9 cellular contexts compared by ENCODE assay signal in genomic region chr5:72109051-72109411, GRCh38. TPM values are rescaled to one million over a fixed set of nuclear protein-coding genes. Genes with fewer than 3 reads are reported as not detected.
DNase-seq lines count a peak whose midpoint lies in the region; ATAC-seq and TF ChIP-seq lines count a peak whose summit lies in the region.
"Had no signal": no experiment of that assay in that cellular context is flagged by ENCODE, and none has a peak within 500 bp of the region (broad histone marks: within the 10 kb centered on the region; RNA-seq: fewer than 3 reads in every experiment).

No MANE protein-coding gene starts in this region.

- TF ChIP-seq CTCF in BE2C (IDR thresholded peaks at IDR 0.05; ENCODE audit: low read depth, low read length): no peak
- TF ChIP-seq CTCF in OCI-LY7 (conservative IDR thresholded peaks at IDR 0.05; ENCODE audit: low read length): no peak
- TF ChIP-seq CTCF in endodermal cell (conservative IDR thresholded peaks at IDR 0.05): no peak

- CTCF ChIA-PET in OCI-LY7 (lab: Charles Lee; ENCODE audit: unreplicated experiment): no interaction called here

- H4K20me1 ChIP-seq in OCI-LY7 (ENCODE audit: insufficient read depth, low read length): no peaks in the 10 kb centered on the region

- no peaks in the 10 kb centered on the region for H3K9me3 Mint-ChIP-seq in endodermal cell

- H3K4me3 ChIP-seq in BE2C (ENCODE audit: low read depth, low read length): peak overlapping the region; percentile 95
- H3K4me3 ChIP-seq in OCI-LY7 (ENCODE audit: low read depth, low read length, poor library complexity, severe bottlenecking): peak overlapping the region; percentile 40
- H3K4me3 ChIP-seq in endodermal cell (ENCODE audit: low read length): peak overlapping the region; percentile 97
- peak overlapping the region; percentile 91 for H3K4me3 ChIP-seq in neuron (ENCODE audit: low read length)

- no peaks in the 10 kb centered on the region for H3K27me3 ChIP-seq in BE2C
- no peaks in the 10 kb centered on the region for H3K27me3 ChIP-seq in endodermal cell (ENCODE audit: control insufficient read depth, insufficient read depth, low read length, poor library complexity, severe bottlenecking)
- H3K27me3 ChIP-seq in neuron (ENCODE audit: insufficient read depth, low read length): no peaks in the 10 kb centered on the region

- no peaks in the 10 kb centered on the region for H3K9me2 ChIP-seq in OCI-LY7 (ENCODE audit: insufficient read depth, low read length)

- peaks cover 26% of the 10 kb centered on the region for H3K4me1 Mint-ChIP-seq in endodermal cell

- POLR2A ChIA-PET in OCI-LY7 (lab: Charles Lee): interaction anchor here (0.6 kb wide), 1 partner anchor 583 kb away, joined by 4 read pairs; no protein-coding TSS in a partner anchor

- H3K36me3 Mint-ChIP-seq in endodermal cell (ENCODE audit: low read depth): peaks cover 8% of the 10 kb centered on the region

- H3K27ac Mint-ChIP-seq in endodermal cell: peak overlapping the region; percentile 79

- no peaks in the 10 kb centered on the region for H3K27me3 Mint-ChIP-seq in endodermal cell (ENCODE audit: insufficient read depth)

- H3K27ac ChIP-seq in OCI-LY7 (ENCODE audit: low read depth, low read length, poor library complexity, severe bottlenecking) (no peak overlapping the region), endodermal cell (ENCODE audit: low read depth, low read length) (peak overlapping the region; percentile 96)

- DNase-seq in BE2C: no peak
- no peak for DNase-seq in OCI-LY7 (ENCODE audit: low spot score)
- DNase-seq in endodermal cell: no peak
- DNase-seq in NCI-H748 (lab: John Stamatoyannopoulos, UW; ENCODE audit: unreplicated experiment): no peak
- DNase-seq in SK-N-DZ (ENCODE audit: low spot score): no peak
- no peak for DNase-seq in activated gamma-delta T cell treated with Interleukin-2 at 50 U/mL for 16 hours
- no peak for DNase-seq in left colon
- DNase-seq: GDM1 had no signal

- no peaks in the 10 kb centered on the region for H3K79me2 ChIP-seq in OCI-LY7 (ENCODE audit: insufficient read depth, low read depth, low read length)

- peaks cover 15% of the 10 kb centered on the region for H3K36me3 ChIP-seq in BE2C
- H3K36me3 ChIP-seq in OCI-LY7 (ENCODE audit: insufficient read depth, low read length): no peaks in the 10 kb centered on the region
- H3K36me3 ChIP-seq in endodermal cell (ENCODE audit: control insufficient read depth, insufficient read depth, low read length): peaks cover 43% of the 10 kb centered on the region
- peaks cover 42% of the 10 kb centered on the region for H3K36me3 ChIP-seq in neuron (ENCODE audit: insufficient read depth, low read length)

- H3K4me1 ChIP-seq in BE2C: peaks cover 9% of the 10 kb centered on the region
- H3K4me1 ChIP-seq in OCI-LY7 (ENCODE audit: insufficient read depth, low read length, poor library complexity, severe bottlenecking): no peaks in the 10 kb centered on the region
- H3K4me1 ChIP-seq in endodermal cell (ENCODE audit: control insufficient read depth, insufficient read depth, low read length): peaks cover 11% of the 10 kb centered on the region
- peaks cover 50% of the 10 kb centered on the region for H3K4me1 ChIP-seq in neuron (ENCODE audit: insufficient read depth, low read length)

- H3K9ac ChIP-seq in endodermal cell (ENCODE audit: extremely low read depth, low read length, poor library complexity, severe bottlenecking): peak overlapping the region; percentile 83

- WGBS in endodermal cell (ENCODE audit: insufficient coverage in 1 of 2, insufficient read length in 1 of 2), 2 experiments: 0% methylated on average over 1 to 2 of the region's 2 CpGs

- H3K9me3 ChIP-seq in BE2C: no peaks in the 10 kb centered on the region
- no peaks in the 10 kb centered on the region for H3K9me3 ChIP-seq in OCI-LY7 (ENCODE audit: low read length)
- H3K9me3 ChIP-seq in endodermal cell (ENCODE audit: control insufficient read depth, low read length): no peaks in the 10 kb centered on the region
- H3K9me3 ChIP-seq in neuron (ENCODE audit: low read length): peaks cover 2% of the 10 kb centered on the region

- no peak for ATAC-seq in left colon

- peak overlapping the region; percentile 85 for H3K4me3 Mint-ChIP-seq in endodermal cell

- peak overlapping the region; percentile 41 for H3K4me2 ChIP-seq in OCI-LY7 (ENCODE audit: low read length)

- intact Hi-C loops in OCI-LY7 (cut with micrococcal nuclease; ENCODE audit: unreplicated experiment): no loop called here
- intact Hi-C loops in left colon (cut with DNase I, micrococcal nuclease): no loop called here

- BruUV-seq in OCI-LY7 (replicated peaks; lab: Mats Ljungman, UMichigan): no TSS peak

- H2AFZ ChIP-seq in OCI-LY7 (ENCODE audit: low read length): no peak overlapping the region
- no peak overlapping the region for H2AFZ ChIP-seq in neuron (ENCODE audit: low read depth, low read length)

RNA-seq across cellular contexts. Expression of gene MAP1B, which starts 1.8 kb away (rescaled TPM):
- polyA plus RNA-seq in BE2C (2012; ENCODE audit: insufficient read depth, insufficient read length, low read depth): 127 TPM
- not detected in 2 replicates for total RNA-seq in OCI-LY7 (2014; rRNA removed; shearing (Covaris generic))
- 0.06 TPM in 1 of 2 replicates, not detected in the other for total RNA-seq in OCI-LY7 (2022)
- total RNA-seq in endodermal cell: 10 to 100 TPM; 87.9 to 93.3 TPM
- polyA plus RNA-seq in endodermal cell (2013, experiment 1 of 2): 238 TPM
- 264 TPM for polyA plus RNA-seq in endodermal cell (2013, experiment 2 of 2)
- 86.5 and 93.2 TPM in 2 replicates for polyA plus RNA-seq in SK-N-DZ (2014; cell fraction: cytosol; rRNA removed)
- polyA plus RNA-seq in SK-N-DZ (2014; cell fraction: nucleus; rRNA removed): 32.0 and 53.3 TPM in 2 replicates
- total RNA-seq in left colon: 10 to 100 TPM in 1 of 2 donors, 1 to 10 TPM in 1; 6.4 to 17.1 TPM

Comparison
In these comparisons a context has a peak if more than half of its experiments do, and no peak if none do; other contexts are left out.
1. H3K4me3 ChIP-seq: peak in every context shown above with its lines; median percentile 97 in endodermal cell; 95 in BE2C; 91 in neuron; 40 in OCI-LY7.
2. RNA of gene MAP1B, which starts 1.8 kb away (total RNA-seq): 87.9 to 93.3 TPM in endodermal cell and 6.4 to 17.1 TPM in left colon; 0.06 TPM in OCI-LY7; every median in the first group is over 4 times any median in the second.